ENCODE assay signal across 30 cellular contexts in genomic region chr1:15390667-15391066, GRCh38. TPM values are rescaled to one million over a fixed set of nuclear protein-coding genes. Genes with fewer than 3 reads are reported as not detected.
DNase-seq lines count a peak whose midpoint lies in the region; ATAC-seq, FAIRE-seq and TF ChIP-seq lines count a peak whose summit lies in the region.
"Had no signal": no experiment of that assay in that cellular context is flagged by ENCODE, and none has a peak within 500 bp of the region (broad histone marks: within the 10 kb centered on the region; RNA-seq: fewer than 3 reads in every experiment).

No MANE protein-coding gene starts in this region.

- H3K9me3 ChIP-seq in HCT116 (ENCODE audit: control insufficient read depth in 1 of 2, insufficient read depth in 1 of 2, low read depth in 1 of 2, low read length in 2 of 2): no peaks in the 10 kb centered on the region
- no peaks in the 10 kb centered on the region for H3K9me3 ChIP-seq in H1 (ENCODE audit: insufficient read depth in 2 of 2, low read depth in 1 of 2, low read length in 1 of 2)
- H3K9me3 ChIP-seq: A549; BLaER1 treated with 17β-estradiol and CSF1 and Interleukin-3, amounts not matched to agents 10 nM and 100 nM had no signal

- DNase-seq in HCT116 (ENCODE audit: low read depth, low spot score): no peak
- no peak for DNase-seq in H1 (ENCODE audit: low read depth in 1 of 2, low spot score in 2 of 2)
- DNase-seq in GM19239 (ENCODE audit: insufficient read length, low spot score): no peak
- DNase-seq in left lobe of liver (ENCODE audit: low spot score): no peak
- DNase-seq: AML-193; CD4-positive, alpha-beta T cell; GOT3; Kasumi-1; MV-4-11; NCI-H1105; NCI-H1436 treated with DMSO at 0.1 percent for 48 hours; NCI-H187 treated with DMSO at 0.1 percent for 48 hours; NCI-H2107; NCI-H524 treated with DMSO at 0.1 percent for 48 hours; NCI-H774; NK-92 treated with Interleukin-12 subunit alpha and Interleukin-12 subunit beta, amount 100 ng/mL, for 24 hours; SHP77; T-cell had no signal

- FAIRE-seq in H1 (lab: Jason Lieb, UNC): no peak
- no peak for FAIRE-seq in GM19239 (lab: Jason Lieb, UNC)
- FAIRE-seq: A549, D721Med had no signal

- H3K79me1 ChIP-seq in H1 (ENCODE audit: low read depth, low read length): no peaks in the 10 kb centered on the region

- H4K5ac ChIP-seq in H1 (ENCODE audit: insufficient read length, low read depth, low read length): no peak overlapping the region

- no TSS peak for BruUV-seq in HCT116 (replicated peaks; lab: Mats Ljungman, UMichigan)

- no peak overlapping the region for H2BK12ac ChIP-seq in H1 (ENCODE audit: low read depth, low read length)

- no peak overlapping the region for H2BK15ac ChIP-seq in H1 (ENCODE audit: low read length)

- H3K4ac ChIP-seq in H1 (replicated peaks; ENCODE audit: insufficient read length, low read depth, low read length): no peak overlapping the region

- CTCF ChIA-PET in HCT116 (lab: Charles Lee) (no interaction called here), H1 (lab: Charles Lee; ENCODE audit: partially characterized antibody) (interaction anchor here (0.6 to 2.5 kb wide), 14 partner anchors 8 to 67 kb away, joined by 3 to 12 read pairs (median 4); no protein-coding TSS in a partner anchor)

- RAD21 ChIA-PET in HCT116 (lab: Charles Lee; ENCODE audit: low non-redundant PET in 1 of 2, low total read pairs in 2 of 2, uncharacterized antibody in 2 of 2, unreplicated experiment in 2 of 2): no interaction called here

- H3K18ac ChIP-seq in H1 (ENCODE audit: extremely low read depth, low read length): no peak overlapping the region

- WGBS in H1 (ENCODE audit: extremely low coverage in 1 of 2, insufficient coverage in 1 of 2, insufficient read length in 1 of 2, insufficient replicate concordance in 2 of 2, low coverage in 1 of 2, low lambda C conversion rate in 2 of 2, missing lambda C conversion rate in 1 of 2), 2 experiments: 84% methylated on average over 8 of the region's 8 CpGs; no CpG with 5 or more reads in 1 of the 2 experiments

- no peaks in the 10 kb centered on the region for H3K27me3 ChIP-seq in HCT116 (ENCODE audit: insufficient read depth, low read length)
- peaks cover 2 to 21% (median 13%) of the 10 kb centered on the region in 4 experiments for H3K27me3 ChIP-seq in H1 (replicated peaks in 1 of 4; ENCODE audit: control insufficient read depth in 3 of 4, extremely low read depth in 1 of 4, insufficient read depth in 3 of 4, low read length in 3 of 4)
- H3K27me3 ChIP-seq: BLaER1 treated with 17β-estradiol and CSF1 and Interleukin-3, amounts not matched to agents 10 nM and 100 nM had no signal

- no peak overlapping the region for H3K23ac ChIP-seq in H1 (ENCODE audit: insufficient read length)

- H2BK20ac ChIP-seq in H1 (ENCODE audit: low read length): no peak overlapping the region

- no peak overlapping the region for H3K14ac ChIP-seq in H1 (ENCODE audit: insufficient read length)

- intact Hi-C loops in HCT116 (cut with micrococcal nuclease): no loop called here

- H3K9ac ChIP-seq in HCT116 (ENCODE audit: low read length): no peak overlapping the region
- no peak overlapping the region for H3K9ac ChIP-seq in H1 (replicated peaks in 1 of 4; ENCODE audit: extremely low read depth in 1 of 4, low read depth in 3 of 4, low read length in 3 of 4)
- H3K9ac ChIP-seq: BLaER1 treated with 17β-estradiol and CSF1 and Interleukin-3, amounts not matched to agents 10 nM and 100 nM had no signal

- H3K4me1 ChIP-seq in HCT116 (ENCODE audit: control insufficient read depth in 1 of 2, insufficient read depth in 2 of 2, low read length in 2 of 2) (no peaks in the 10 kb centered on the region), H1 (replicated peaks in 1 of 4; ENCODE audit: control insufficient read depth in 3 of 4, insufficient read depth in 4 of 4, low read length in 3 of 4) (peaks cover 11 to 17% (median 15%) of the 10 kb centered on the region in 4 experiments)

- no peak overlapping the region for H2BK5ac ChIP-seq in H1 (ENCODE audit: low read depth, low read length)

- H3K9me2 ChIP-seq in HCT116 (ENCODE audit: insufficient read depth): no peaks in the 10 kb centered on the region

- H3K56ac ChIP-seq in H1 (replicated peaks; ENCODE audit: insufficient read length, low read depth, low read length): no peak overlapping the region

- H2AFZ ChIP-seq in HCT116 (ENCODE audit: low read depth, low read length, poor library complexity, severe bottlenecking) (no peak overlapping the region), H1 (ENCODE audit: low read length) (no peak overlapping the region)

- no peak overlapping the region for H4K8ac ChIP-seq in H1 (ENCODE audit: extremely low read depth, insufficient read depth, low read length)

- TF ChIP-seq POLR2A in HCT116 (IDR thresholded peaks at IDR 0.05; ENCODE audit: borderline replicate concordance, extremely low read depth, insufficient read depth, insufficient read length) (no peak), H1 (IDR thresholded peaks at IDR 0.05; ENCODE audit: control extremely low read depth in 1 of 2, low read depth in 2 of 2, low read length in 2 of 2) (no peak)

- no peaks in the 10 kb centered on the region for H4K20me1 ChIP-seq in HCT116 (ENCODE audit: insufficient read depth)
- no peaks in the 10 kb centered on the region for H4K20me1 ChIP-seq in H1 (replicated peaks in 1 of 2; ENCODE audit: control insufficient read depth in 1 of 2, insufficient read depth in 2 of 2, low read length in 2 of 2)
- H4K20me1 ChIP-seq: BLaER1 treated with 17β-estradiol and CSF1 and Interleukin-3, amounts not matched to agents 10 nM and 100 nM had no signal

- no peak for TF ChIP-seq RAD21 in HCT116 (IDR thresholded peaks at IDR 0.05; ENCODE audit: low read depth)
- peak in 1 of 2 experiments; percentile 54; a peak in 2 of 4 replicates for TF ChIP-seq RAD21 in H1 (IDR thresholded peaks at IDR 0.05 in 1 of 2, conservative IDR thresholded peaks at IDR 0.05 in 1 of 2; ENCODE audit: low read depth in 2 of 2, low read length in 2 of 2)

- TF ChIP-seq CTCF in GM12873 (IDR thresholded peaks at IDR 0.05; ENCODE audit: insufficient read depth, low read depth, low read length, missing control alignments): peak; percentile 19
- peak in 2 of 3 experiments; percentile 14 to 32; a peak in 3 of 6 replicates for TF ChIP-seq CTCF in HCT116 (IDR thresholded peaks at IDR 0.05 in 2 of 3, conservative IDR thresholded peaks at IDR 0.05 in 1 of 3; ENCODE audit: borderline replicate concordance in 1 of 3, insufficient read depth in 1 of 3, low read depth in 2 of 3, low read length in 2 of 3)
- no peak for TF ChIP-seq CTCF in VCaP (conservative IDR thresholded peaks at IDR 0.05)
- peak; percentile 36 to 67 (median 57) for TF ChIP-seq CTCF in H1 (IDR thresholded peaks at IDR 0.05; ENCODE audit: control extremely low read depth in 1 of 3, insufficient read depth in 1 of 3, low read depth in 1 of 3, low read length in 3 of 3)

- H2AK5ac ChIP-seq in H1 (ENCODE audit: low read depth, low read length): no peak overlapping the region

- H3K36me3 ChIP-seq in HCT116 (ENCODE audit: control insufficient read depth in 1 of 2, insufficient read depth in 2 of 2, low read length in 2 of 2) (no peaks in the 10 kb centered on the region), H1 (ENCODE audit: control insufficient read depth in 2 of 4, insufficient read depth in 4 of 4, low read length in 3 of 4) (no peaks in the 10 kb centered on the region)
- H3K36me3 ChIP-seq: BLaER1 treated with 17β-estradiol and CSF1 and Interleukin-3, amounts not matched to agents 10 nM and 100 nM had no signal

- H3K79me2 ChIP-seq in HCT116 (ENCODE audit: insufficient read depth, low read length): no peaks in the 10 kb centered on the region
- H3K79me2 ChIP-seq in H1 (ENCODE audit: control insufficient read depth in 1 of 2, insufficient read depth in 2 of 2, low read length in 2 of 2): no peaks in the 10 kb centered on the region

- no peak overlapping the region for H3K27ac ChIP-seq in HCT116 (ENCODE audit: low read depth, low read length)
- H3K27ac ChIP-seq in VCaP: 0 out of 2 replicates have a peak overlapping the region, but pooled peaks have one; percentile 8
- H3K27ac ChIP-seq in H1 (ENCODE audit: low read depth, low read length): no peak overlapping the region
- H3K27ac ChIP-seq: BLaER1 treated with 17β-estradiol and CSF1 and Interleukin-3, amounts not matched to agents 10 nM and 100 nM; RWPE1 had no signal

- no peaks in the 10 kb centered on the region; the same call in 1 of the 2 replicates for H3K23me2 ChIP-seq in H1 (ENCODE audit: low read depth, low read length)

- no peak overlapping the region for H3K4me3 ChIP-seq in HCT116 (replicated peaks in 1 of 2; ENCODE audit: low read depth in 1 of 2, low read length in 2 of 2)
- H3K4me3 ChIP-seq in H1 (ENCODE audit: extremely low read depth in 1 of 4, insufficient read depth in 2 of 4, low read depth in 3 of 4, low read length in 4 of 4): no peak overlapping the region
- H3K4me3 ChIP-seq: A549; BLaER1 treated with 17β-estradiol and CSF1 and Interleukin-3, amounts not matched to agents 10 nM and 100 nM had no signal

- H3K4me2 ChIP-seq in HCT116 (ENCODE audit: low read length): no peak overlapping the region
- H3K4me2 ChIP-seq in H1 (ENCODE audit: insufficient read depth in 1 of 2, low read depth in 2 of 2, low read length in 2 of 2): no peak overlapping the region
- H3K4me2 ChIP-seq: A549; BLaER1 treated with 17β-estradiol and CSF1 and Interleukin-3, amounts not matched to agents 10 nM and 100 nM had no signal

- no peak overlapping the region for H4K91ac ChIP-seq in H1 (replicated peaks; ENCODE audit: insufficient read length, low read length)

- no peak for TF ChIP-seq EP300 in H1 (IDR thresholded peaks at IDR 0.05; ENCODE audit: borderline replicate concordance in 1 of 2, low read depth in 2 of 2, low read length in 2 of 2)

- POLR2A ChIA-PET in HCT116 (lab: Charles Lee) (no interaction called here), H1 (lab: Charles Lee; ENCODE audit: partially characterized antibody) (interaction anchor here (0.8 to 1.1 kb wide), 2 partner anchors 13 to 21 kb away, joined by 3 read pairs; no protein-coding TSS in a partner anchor)

- H2BK120ac ChIP-seq in H1 (replicated peaks; ENCODE audit: low read depth, low read length): no peak overlapping the region

- ATAC-seq in HCT116 (no peak), HG02623 (IDR thresholded peaks at IDR 0.05; ENCODE audit: unreplicated experiment) (no peak), GM18858 (IDR thresholded peaks at IDR 0.05; ENCODE audit: unreplicated experiment) (no peak), left lobe of liver (no peak)
- ATAC-seq: A549, Panc1, T-cell had no signal

RNA-seq across cellular contexts. Expression of gene EFHD2, which starts 19.0 kb away (rescaled TPM):
- 69.7 TPM for total RNA-seq in HCT116 (2021; ENCODE audit: unreplicated experiment)
- polyA plus RNA-seq in HCT116 (2012): 66.3 and 74.0 TPM in 2 replicates
- total RNA-seq in H1 (2021; fragmentation: NEBNext Ultra II Directional; extraction: Animal tissue kit (Norgen Biotek cat#: 25700)): 23.5 and 25.1 TPM in 2 replicates
- polyA plus RNA-seq in H1 (2011; rRNA removed): 24.4 and 30.8 TPM in 2 replicates
- polyA plus RNA-seq in H1 (2011; cell fraction: cytosol; rRNA removed): 24.6 TPM
- polyA plus RNA-seq in H1 (2011; cell fraction: nucleus; rRNA removed): 22.1 TPM
- polyA plus RNA-seq in H1 (2012, experiment 1 of 2): 16.3 to 23.1 TPM (median 20.7 TPM) in 4 replicates
- 23.1 TPM for polyA plus RNA-seq in H1 (2012, experiment 2 of 2)
- polyA plus RNA-seq in H1 (2013, experiment 1 of 2): 16.3 TPM
- 16.6 TPM for polyA plus RNA-seq in H1 (2013, experiment 2 of 2)
- polyA minus RNA-seq in H1 (2011; rRNA and poly(A)+ RNA removed): 4.3 and 4.8 TPM in 2 replicates
- 16.7 TPM for polyA minus RNA-seq in H1 (2011; cell fraction: cytosol; rRNA and poly(A)+ RNA removed)
- polyA minus RNA-seq in H1 (2011; cell fraction: nucleus; rRNA and poly(A)+ RNA removed): 5.9 TPM
- 11.4 TPM for total RNA-seq in left lobe of liver

RNA-seq across cellular contexts. Expression of gene CTRC, which starts 47.6 kb away (rescaled TPM):
- total RNA-seq in HCT116 (2021; ENCODE audit: unreplicated experiment) (3.2 TPM), left lobe of liver (2.7 TPM)
- 0.10 and 0.33 TPM in 2 replicates for polyA plus RNA-seq in HCT116 (2012)
- 0.09 TPM in 1 of 2 replicates, not detected in the other for total RNA-seq in H1 (2021; fragmentation: NEBNext Ultra II Directional; extraction: Animal tissue kit (Norgen Biotek cat#: 25700))
- polyA plus RNA-seq in H1 (2011; rRNA removed): not detected in 2 replicates
- not detected for polyA plus RNA-seq in H1 (2011; cell fraction: cytosol; rRNA removed)
- not detected for polyA plus RNA-seq in H1 (2011; cell fraction: nucleus; rRNA removed)
- polyA plus RNA-seq in H1 (2012, experiment 1 of 2): not detected in 4 replicates
- not detected for polyA plus RNA-seq in H1 (2012, experiment 2 of 2)
- not detected for polyA plus RNA-seq in H1 (2013, experiment 1 of 2)
- 0.29 TPM for polyA plus RNA-seq in H1 (2013, experiment 2 of 2)
- polyA minus RNA-seq in H1 (2011; rRNA and poly(A)+ RNA removed): not detected in 2 replicates
- not detected for polyA minus RNA-seq in H1 (2011; cell fraction: cytosol; rRNA and poly(A)+ RNA removed)
- not detected for polyA minus RNA-seq in H1 (2011; cell fraction: nucleus; rRNA and poly(A)+ RNA removed)
- total RNA-seq: Daoy, G401, SK-MEL-5 had no signal
